In genomic region chr4:56301181-56302076, GRCh38 we compare ENCODE assay signal across 8 cellular contexts.
DNase-seq lines count a peak whose midpoint lies in the region; ATAC-seq and TF ChIP-seq lines count a peak whose summit lies in the region.

No MANE protein-coding gene starts in this region.

- no peaks in the 10 kb centered on the region for H3K9me3 ChIP-seq in CD4-positive, alpha-beta memory T cell (ENCODE audit: control insufficient read depth in 1 of 2, low read length in 2 of 2)
- H3K9me3 ChIP-seq in lung (ENCODE audit: control insufficient read depth in 2 of 2, insufficient read depth in 1 of 2, low read length in 1 of 2) = no peaks in the 10 kb centered on the region

- H3K4me3 Mint-ChIP-seq in CD4-positive, alpha-beta memory T cell = peak overlapping the region; percentile 31 to 76 (median 61)
- peak overlapping the region; percentile 21 for H3K4me3 Mint-ChIP-seq in activated CD4-positive, alpha-beta T cell treated with anti-CD3 and anti-CD28 coated beads, Interleukin-2, amount 10 ng/mL, durations not matched to agents 24 days and 14 days

- 30 to 44% methylated on average over 10 of the region's 10 CpGs for WGBS in lung, 2 donors

- POLR2A ChIA-PET in CD4-positive, alpha-beta memory T cell (lab: Charles Lee; ENCODE audit: partially characterized antibody) = interaction anchor here (0.6 to 2.0 kb wide), 2 partner anchors 353 to 354 kb away, joined by 3 to 7 read pairs; partner anchors contain the start of gene CEP135

- H3K4me1 Mint-ChIP-seq in CD4-positive, alpha-beta memory T cell = peaks cover 8% of the 10 kb centered on the region in 4 donors
- peaks cover 11% of the 10 kb centered on the region for H3K4me1 Mint-ChIP-seq in activated CD4-positive, alpha-beta T cell treated with anti-CD3 and anti-CD28 coated beads, Interleukin-2, amount 10 ng/mL, durations not matched to agents 24 days and 14 days

- peaks cover 0 to 5% of the 10 kb centered on the region in 2 donors for H3K27me3 Mint-ChIP-seq in CD4-positive, alpha-beta memory T cell
- peaks cover 3% of the 10 kb centered on the region for H3K27me3 Mint-ChIP-seq in activated CD4-positive, alpha-beta T cell treated with anti-CD3 and anti-CD28 coated beads, Interleukin-2, amount 10 ng/mL, durations not matched to agents 24 days and 14 days

- DNase-seq in CD4-positive, alpha-beta memory T cell = peak; percentile 42 to 53 (median 53)
- DNase-seq in NCI-H524 (lab: John Stamatoyannopoulos, UW) (peak; percentile 38 to 75), dermis blood vessel endothelial cell (peak; percentile 95), lung (ENCODE audit: low spot score) (peak; percentile 61)
- peak; percentile 91 for DNase-seq in activated CD4-positive, alpha-beta T cell treated with anti-CD3 and anti-CD28 coated beads, Interleukin-2, amount 10 ng/mL, durations not matched to agents 24 days and 14 days
- peak; percentile 15 for DNase-seq in stimulated activated CD8-positive, alpha-beta memory T cell treated with anti-CD3 and anti-CD28 coated beads, Interleukin-12 subunit alpha, Interleukin-12 subunit beta, amount 100 ng/mL, for 4 hours (ENCODE audit: low read depth)

- H3K36me3 Mint-ChIP-seq in CD4-positive, alpha-beta memory T cell = no peaks in the 10 kb centered on the region
- no peaks in the 10 kb centered on the region for H3K36me3 Mint-ChIP-seq in activated CD4-positive, alpha-beta T cell treated with anti-CD3 and anti-CD28 coated beads, Interleukin-2, amount 10 ng/mL, durations not matched to agents 24 days and 14 days (ENCODE audit: low read depth)

- intact Hi-C loops in CD4-positive, alpha-beta memory T cell (cut with micrococcal nuclease) = loop anchor here (1.0 kb wide), 1 partner anchor 353 kb away; the partner anchor contains the start of gene CEP135
- intact Hi-C loops in activated CD4-positive, alpha-beta T cell treated with anti-CD3 and anti-CD28 coated beads, Interleukin-2, amount 10 ng/mL, durations not matched to agents 24 days and 14 days (cut with micrococcal nuclease) = loop anchor here (1.0 to 10.0 kb wide), 4 partner anchors 171 to 437 kb away; partner anchors contain the start of gene CEP135

- CTCF ChIA-PET in CD4-positive, alpha-beta memory T cell (lab: Charles Lee; ENCODE audit: partially characterized antibody) = interaction anchor here (0.8 to 1.9 kb wide), 5 partner anchors 9 to 353 kb away, joined by 3 to 8 read pairs (median 5); partner anchors contain the start of gene CEP135

- no peaks in the 10 kb centered on the region for H3K27me3 ChIP-seq in CD4-positive, alpha-beta memory T cell (ENCODE audit: insufficient read depth, low read length)
- no peaks in the 10 kb centered on the region for H3K27me3 ChIP-seq in lung (ENCODE audit: control insufficient read depth, insufficient read depth)

- H3K27ac ChIP-seq in CD4-positive, alpha-beta memory T cell (ENCODE audit: low read depth, low read length) = no peak overlapping the region
- no peak overlapping the region for H3K27ac ChIP-seq in lung (ENCODE audit: low read depth in 1 of 2, low read length in 1 of 2)

- H3K36me3 ChIP-seq in CD4-positive, alpha-beta memory T cell (ENCODE audit: insufficient read depth, low read length) = no peaks in the 10 kb centered on the region
- no peaks in the 10 kb centered on the region for H3K36me3 ChIP-seq in lung (ENCODE audit: control insufficient read depth in 2 of 2, insufficient read depth in 2 of 2, low read length in 2 of 2)

- H3K4me3 ChIP-seq in CD4-positive, alpha-beta memory T cell (ENCODE audit: low read length in 2 of 2) = peak overlapping the region in 1 of 2 donors; percentile 6
- no peak overlapping the region for H3K4me3 ChIP-seq in lung

- H3K9me3 Mint-ChIP-seq in CD4-positive, alpha-beta memory T cell = no peaks in the 10 kb centered on the region
- H3K9me3 Mint-ChIP-seq in activated CD4-positive, alpha-beta T cell treated with anti-CD3 and anti-CD28 coated beads, Interleukin-2, amount 10 ng/mL, durations not matched to agents 24 days and 14 days = no peaks in the 10 kb centered on the region

- peaks cover 8% of the 10 kb centered on the region for H3K4me1 ChIP-seq in CD4-positive, alpha-beta memory T cell (ENCODE audit: insufficient read depth, low read length)
- H3K4me1 ChIP-seq in lung (ENCODE audit: control insufficient read depth in 2 of 2, insufficient read depth in 2 of 2, low read length in 2 of 2) = peaks cover 0 to under 1% of the 10 kb centered on the region in 2 donors

- peak; percentile 97 for ATAC-seq in GM19351 (IDR thresholded peaks at IDR 0.05; ENCODE audit: unreplicated experiment)
- peak; percentile 72 for ATAC-seq in HG03457 (IDR thresholded peaks at IDR 0.05; ENCODE audit: unreplicated experiment)
- ATAC-seq in lung (ENCODE audit: insufficient read depth, low FRiP score) = peak; percentile 90

- peak; percentile 40 for TF ChIP-seq CTCF in lung (IDR thresholded peaks at IDR 0.05; ENCODE audit: control extremely low read depth, extremely low read depth)

- peak overlapping the region in 3 of 7 donors; percentile 0 to 54 (median 9) for H3K27ac Mint-ChIP-seq in CD4-positive, alpha-beta memory T cell
- H3K27ac Mint-ChIP-seq in activated CD4-positive, alpha-beta T cell treated with anti-CD3 and anti-CD28 coated beads, Interleukin-2, amount 10 ng/mL, durations not matched to agents 24 days and 14 days = no peak overlapping the region

Comparison
In these comparisons a context has a peak if more than half of its experiments do, and no peak if none do; other contexts are left out.
1. DNase-seq: peak in every context shown above with its lines; median percentile 95 in dermis blood vessel endothelial cell; 91 in activated CD4-positive, alpha-beta T cell treated with anti-CD3 and anti-CD28 coated beads, Interleukin-2, amount 10 ng/mL, durations not matched to agents 24 days and 14 days; 61 in lung; 56 in NCI-H524; 53 in CD4-positive, alpha-beta memory T cell; 15 in stimulated activated CD8-positive, alpha-beta memory T cell treated with anti-CD3 and anti-CD28 coated beads, Interleukin-12 subunit alpha, Interleukin-12 subunit beta, amount 100 ng/mL, for 4 hours.